1 cellular context compared by ENCODE assay signal in the genomic region with DNA sequence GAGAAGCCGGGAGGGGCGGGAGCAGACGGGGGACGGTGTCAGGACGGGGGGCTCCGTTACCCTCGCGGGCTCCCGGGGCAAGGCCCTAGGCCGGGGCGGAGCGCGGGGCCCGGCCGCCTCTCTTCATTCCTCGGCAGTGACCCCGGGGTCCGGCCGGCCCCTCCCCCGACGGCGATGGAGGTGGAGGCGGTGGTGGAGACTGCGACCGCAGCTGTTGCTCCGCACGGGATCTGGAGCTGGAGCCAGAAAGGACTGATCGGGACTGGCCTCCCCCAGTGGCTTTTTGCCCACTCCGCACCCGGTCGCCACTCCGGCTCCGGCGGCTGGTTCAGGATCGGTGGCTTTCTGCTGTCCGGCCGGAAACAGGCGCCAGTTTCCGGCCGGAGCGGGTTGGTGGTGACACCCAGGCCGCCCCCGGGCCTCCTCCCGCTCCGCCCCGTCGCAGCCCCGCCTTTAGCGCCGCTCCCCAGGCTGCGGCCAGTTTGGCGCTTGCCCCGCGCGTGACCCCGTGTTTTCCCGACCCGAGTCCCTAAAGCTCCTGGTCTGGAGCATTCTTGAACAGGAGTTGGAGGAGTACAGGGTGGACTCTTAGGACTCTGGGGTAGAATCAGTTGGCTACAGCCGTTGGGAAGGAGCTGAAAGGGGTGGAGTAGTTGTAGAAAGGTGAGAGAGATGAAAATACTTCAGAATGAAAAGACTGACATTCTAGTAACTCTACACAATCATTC.
TF ChIP-seq lines count a peak whose summit lies in the region.

Gene OTUD7B, minus strand, starts transcription at position 339 of the 728 bp plus-strand sequence. CDS start 33,216 bp downstream, outside the sequence.

TF ChIP-seq in WTC11, 78 proteins besides CTCF, POLR2A, EP300 and RAD21 (continued from another document and continues in another):
- TF ChIP-seq PRDM15 (CRISPR knock-in tag; IDR thresholded peaks at IDR 0.05) (peak; percentile 79), E2F1 (CRISPR knock-in tag; IDR thresholded peaks at IDR 0.05) (no peak), ZNF396 (CRISPR knock-in tag; IDR thresholded peaks at IDR 0.05; ENCODE audit: borderline replicate concordance) (no peak), FOXK1 (CRISPR knock-in tag; IDR thresholded peaks at IDR 0.05) (peak; percentile 71; the same call in 1 of the 2 replicates), SP1 (CRISPR knock-in tag; conservative IDR thresholded peaks at IDR 0.05) (peak; percentile 80), TP53 (CRISPR knock-in tag; IDR thresholded peaks at IDR 0.05) (no peak), NR1H2 (CRISPR knock-in tag; IDR thresholded peaks at IDR 0.05) (no peak), ETV6 (CRISPR knock-in tag; IDR thresholded peaks at IDR 0.05) (peak; percentile 73; the same call in 1 of the 2 replicates), GTF2I (CRISPR knock-in tag; conservative IDR thresholded peaks at IDR 0.05) (no peak), GRHL2 (CRISPR knock-in tag; IDR thresholded peaks at IDR 0.05; ENCODE audit: insufficient replicate concordance, severe bottlenecking) (no peak), ZNF671 (CRISPR knock-in tag; IDR thresholded peaks at IDR 0.05) (no peak), ZBTB43 (CRISPR knock-in tag; IDR thresholded peaks at IDR 0.05) (peak; percentile 71), MAX (CRISPR knock-in tag; IDR thresholded peaks at IDR 0.05) (0 out of 2 replicates have a peak, but pooled peaks have one; percentile 41), MLX (CRISPR knock-in tag; IDR thresholded peaks at IDR 0.05) (no peak), NR2C2 (CRISPR knock-in tag; IDR thresholded peaks at IDR 0.05) (no peak), ZNF512 (CRISPR knock-in tag; IDR thresholded peaks at IDR 0.05; ENCODE audit: borderline replicate concordance) (no peak), PREB (CRISPR knock-in tag; IDR thresholded peaks at IDR 0.05; ENCODE audit: borderline replicate concordance) (no peak), JAZF1 (CRISPR knock-in tag; IDR thresholded peaks at IDR 0.05) (no peak), CDX4 (CRISPR knock-in tag; IDR thresholded peaks at IDR 0.05; ENCODE audit: borderline replicate concordance) (no peak), NFATC4 (CRISPR knock-in tag; IDR thresholded peaks at IDR 0.05) (no peak), ZNF263 (CRISPR knock-in tag; IDR thresholded peaks at IDR 0.05; ENCODE audit: low read depth) (no peak), ZNF423 (CRISPR knock-in tag; IDR thresholded peaks at IDR 0.05) (no peak), NFE2L1 (CRISPR knock-in tag; IDR thresholded peaks at IDR 0.05) (no peak), CBFB (CRISPR knock-in tag; IDR thresholded peaks at IDR 0.05; ENCODE audit: low read depth) (no peak), ERG (CRISPR knock-in tag; IDR thresholded peaks at IDR 0.05) (no peak), SMAD4 (CRISPR knock-in tag; IDR thresholded peaks at IDR 0.05) (no peak), OVOL2 (CRISPR knock-in tag; IDR thresholded peaks at IDR 0.05; ENCODE audit: borderline replicate concordance) (no peak), USF2 (CRISPR knock-in tag; IDR thresholded peaks at IDR 0.05) (no peak), SMAD3 (CRISPR knock-in tag; IDR thresholded peaks at IDR 0.05; ENCODE audit: borderline replicate concordance) (no peak)
- TF ChIP-seq, protein P1, sequence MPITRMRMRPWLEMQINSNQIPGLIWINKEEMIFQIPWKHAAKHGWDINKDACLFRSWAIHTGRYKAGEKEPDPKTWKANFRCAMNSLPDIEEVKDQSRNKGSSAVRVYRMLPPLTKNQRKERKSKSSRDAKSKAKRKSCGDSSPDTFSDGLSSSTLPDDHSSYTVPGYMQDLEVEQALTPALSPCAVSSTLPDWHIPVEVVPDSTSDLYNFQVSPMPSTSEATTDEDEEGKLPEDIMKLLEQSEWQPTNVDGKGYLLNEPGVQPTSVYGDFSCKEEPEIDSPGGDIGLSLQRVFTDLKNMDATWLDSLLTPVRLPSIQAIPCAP (CRISPR knock-in tag; IDR thresholded peaks at IDR 0.05): no peak
- TF ChIP-seq, protein P2, sequence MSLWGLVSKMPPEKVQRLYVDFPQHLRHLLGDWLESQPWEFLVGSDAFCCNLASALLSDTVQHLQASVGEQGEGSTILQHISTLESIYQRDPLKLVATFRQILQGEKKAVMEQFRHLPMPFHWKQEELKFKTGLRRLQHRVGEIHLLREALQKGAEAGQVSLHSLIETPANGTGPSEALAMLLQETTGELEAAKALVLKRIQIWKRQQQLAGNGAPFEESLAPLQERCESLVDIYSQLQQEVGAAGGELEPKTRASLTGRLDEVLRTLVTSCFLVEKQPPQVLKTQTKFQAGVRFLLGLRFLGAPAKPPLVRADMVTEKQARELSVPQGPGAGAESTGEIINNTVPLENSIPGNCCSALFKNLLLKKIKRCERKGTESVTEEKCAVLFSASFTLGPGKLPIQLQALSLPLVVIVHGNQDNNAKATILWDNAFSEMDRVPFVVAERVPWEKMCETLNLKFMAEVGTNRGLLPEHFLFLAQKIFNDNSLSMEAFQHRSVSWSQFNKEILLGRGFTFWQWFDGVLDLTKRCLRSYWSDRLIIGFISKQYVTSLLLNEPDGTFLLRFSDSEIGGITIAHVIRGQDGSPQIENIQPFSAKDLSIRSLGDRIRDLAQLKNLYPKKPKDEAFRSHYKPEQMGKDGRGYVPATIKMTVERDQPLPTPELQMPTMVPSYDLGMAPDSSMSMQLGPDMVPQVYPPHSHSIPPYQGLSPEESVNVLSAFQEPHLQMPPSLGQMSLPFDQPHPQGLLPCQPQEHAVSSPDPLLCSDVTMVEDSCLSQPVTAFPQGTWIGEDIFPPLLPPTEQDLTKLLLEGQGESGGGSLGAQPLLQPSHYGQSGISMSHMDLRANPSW (CRISPR knock-in tag; conservative IDR thresholded peaks at IDR 0.05; ENCODE audit: low read depth): no peak
